1 cellular context compared by ENCODE assay signal in genomic region chr1:198763298-198763714, GRCh38.
TF ChIP-seq lines count a peak whose summit lies in the region.

No MANE protein-coding gene starts in this region.

TF ChIP-seq in HEK293, 187 proteins besides CTCF, POLR2A, EP300 and RAD21 (continued from another document):
- TF ChIP-seq ATF2 (tag by site-specific recombination; IDR thresholded peaks at IDR 0.05; ENCODE audit: low read depth) = peak; percentile 70
- peak; percentile 83 for TF ChIP-seq ZNF488 (tag by site-specific recombination; IDR thresholded peaks at IDR 0.05)
- no peak for TF ChIP-seq ZNF707 (tag by site-specific recombination; IDR thresholded peaks at IDR 0.05)
- no peak for TF ChIP-seq ZNF132 (tag by site-specific recombination; IDR thresholded peaks at IDR 0.05; ENCODE audit: borderline replicate concordance)
- peak; percentile 87; the same call in 1 of the 2 replicates for TF ChIP-seq TSHZ1 (tag by site-specific recombination; IDR thresholded peaks at IDR 0.05; ENCODE audit: borderline replicate concordance)
- TF ChIP-seq FEZF1 (tag by site-specific recombination; IDR thresholded peaks at IDR 0.05) = peak; percentile 96
- TF ChIP-seq GLIS2 (tag by site-specific recombination; IDR thresholded peaks at IDR 0.05) = peak; percentile 30; the same call in 1 of the 2 replicates
- TF ChIP-seq KLF8 (tag by site-specific recombination; IDR thresholded peaks at IDR 0.05) = peak; percentile 81
- peak; percentile 71 for TF ChIP-seq ZNF692 (tag by site-specific recombination; IDR thresholded peaks at IDR 0.05)
- TF ChIP-seq BCL6B (tag by site-specific recombination; IDR thresholded peaks at IDR 0.05) = peak; percentile 62
- TF ChIP-seq ZNF398 (tag by site-specific recombination; IDR thresholded peaks at IDR 0.05) = peak; percentile 62; the same call in 1 of the 2 replicates
- TF ChIP-seq PATZ1 (tag by site-specific recombination; IDR thresholded peaks at IDR 0.05) = peak; percentile 72
- peak; percentile 94 for TF ChIP-seq BCL11A (tag by site-specific recombination; IDR thresholded peaks at IDR 0.05; ENCODE audit: low read depth)
- 0 out of 2 replicates have a peak, but pooled peaks have one; percentile 11 for TF ChIP-seq ZNF837 (tag by site-specific recombination; IDR thresholded peaks at IDR 0.05)
- TF ChIP-seq ZNF518A (tag by site-specific recombination; conservative IDR thresholded peaks at IDR 0.05; ENCODE audit: low read depth) = peak; percentile 53
- no peak for TF ChIP-seq ZNF571 (tag by site-specific recombination; IDR thresholded peaks at IDR 0.05)
- TF ChIP-seq ZSCAN30 (tag by site-specific recombination; IDR thresholded peaks at IDR 0.05) = peak; percentile 89
- TF ChIP-seq PRDM6 (tag by site-specific recombination; IDR thresholded peaks at IDR 0.05) = peak; percentile 96
- TF ChIP-seq SP7 (tag by site-specific recombination; IDR thresholded peaks at IDR 0.05) = peak; percentile 92
- TF ChIP-seq ZBTB17 (tag by site-specific recombination; IDR thresholded peaks at IDR 0.05) = peak; percentile 78
- peak; percentile 79 for TF ChIP-seq ZBTB44 (tag by site-specific recombination; IDR thresholded peaks at IDR 0.05)
- peak; percentile 54; the same call in 1 of the 2 replicates for TF ChIP-seq ZNF10 (tag by site-specific recombination; IDR thresholded peaks at IDR 0.05)
- peak; percentile 93 for TF ChIP-seq ZNF501 (tag by site-specific recombination; IDR thresholded peaks at IDR 0.05)
- peak; percentile 89; the same call in 1 of the 2 replicates for TF ChIP-seq OVOL3 (tag by site-specific recombination; IDR thresholded peaks at IDR 0.05)
- peak; percentile 38; the same call in 1 of the 2 replicates for TF ChIP-seq ZNF664 (tag by site-specific recombination; IDR thresholded peaks at IDR 0.05)
- peak; percentile 64 for TF ChIP-seq ZNF146 (tag by site-specific recombination; IDR thresholded peaks at IDR 0.05)
